ENCODE assay signal across 8 cellular contexts in genomic region chr7:100563809-100564400, GRCh38. TPM values are rescaled to one million over a fixed set of nuclear protein-coding genes. Genes with fewer than 3 reads are reported as not detected.
A peak's percentile ranks its signal among the peaks of the same experiment; 100 is the strongest.
DNase-seq lines count a peak whose midpoint lies in the region; ATAC-seq and TF ChIP-seq lines count a peak whose summit lies in the region.

No MANE protein-coding gene starts in this region.

- ATAC-seq in HG02759 (IDR thresholded peaks at IDR 0.05; ENCODE audit: unreplicated experiment) (peak; percentile 46), omental fat pad (ENCODE audit: low FRiP score) (peak; percentile 74), GM19035 (IDR thresholded peaks at IDR 0.05; ENCODE audit: unreplicated experiment) (no peak)
- peak; percentile 64 for ATAC-seq in activated T-helper 17 cell treated with anti-CD3 and anti-CD28 coated beads, Interleukin-2, amount 50 U/mL, for 72 hours (replicated peaks)

- no peaks in the 10 kb centered on the region for H3K27me3 Mint-ChIP-seq in activated T-helper 17 cell treated with anti-CD3 and anti-CD28 coated beads, Interleukin-2, amount 50 U/mL, for 72 hours
- no peaks in the 10 kb centered on the region for H3K27me3 Mint-ChIP-seq in type B pancreatic cell

- DNase-seq in COLO829 (ENCODE audit: low spot score) (peak; percentile 87), RKO (ENCODE audit: low spot score) (peak; percentile 76), fibroblast of villous mesenchyme (ENCODE audit: low read depth) (peak; percentile 73), omental fat pad (ENCODE audit: low spot score) (peak; percentile 97), type B pancreatic cell (ENCODE audit: extremely low spot score, unreplicated experiment) (peak; percentile 82)

- peaks cover 70% of the 10 kb centered on the region for H3K36me3 Mint-ChIP-seq in activated T-helper 17 cell treated with anti-CD3 and anti-CD28 coated beads, Interleukin-2, amount 50 U/mL, for 72 hours (ENCODE audit: low read depth)
- H3K36me3 Mint-ChIP-seq in type B pancreatic cell: no peaks in the 10 kb centered on the region

- no peak overlapping the region for H3K4me3 Mint-ChIP-seq in activated T-helper 17 cell treated with anti-CD3 and anti-CD28 coated beads, Interleukin-2, amount 50 U/mL, for 72 hours
- no peak overlapping the region for H3K4me3 Mint-ChIP-seq in type B pancreatic cell

- no peak overlapping the region for H3K4me3 ChIP-seq in fibroblast of villous mesenchyme (ENCODE audit: low read depth, low read length)

- H3K27ac Mint-ChIP-seq in activated T-helper 17 cell treated with anti-CD3 and anti-CD28 coated beads, Interleukin-2, amount 50 U/mL, for 72 hours: peak overlapping the region; percentile 75
- peak overlapping the region; percentile 58 for H3K27ac Mint-ChIP-seq in type B pancreatic cell

- H3K9me3 Mint-ChIP-seq in activated T-helper 17 cell treated with anti-CD3 and anti-CD28 coated beads, Interleukin-2, amount 50 U/mL, for 72 hours: no peaks in the 10 kb centered on the region
- H3K9me3 Mint-ChIP-seq in type B pancreatic cell: no peaks in the 10 kb centered on the region

- peaks cover 9% of the 10 kb centered on the region for H3K4me1 Mint-ChIP-seq in activated T-helper 17 cell treated with anti-CD3 and anti-CD28 coated beads, Interleukin-2, amount 50 U/mL, for 72 hours
- peaks cover 18% of the 10 kb centered on the region for H3K4me1 Mint-ChIP-seq in type B pancreatic cell (ENCODE audit: unreplicated experiment)

- TF ChIP-seq CTCF in fibroblast of villous mesenchyme (IDR thresholded peaks at IDR 0.05; ENCODE audit: insufficient read depth, low read depth, low read length) (peak; percentile 99), omental fat pad (IDR thresholded peaks at IDR 0.05) (peak in 2 of 3 donors; percentile 68 to 91), type B pancreatic cell (conservative IDR thresholded peaks at IDR 0.05) (peak; percentile 93)

RNA-seq across cellular contexts. Expression of gene SAP25, which starts 9.8 kb away (rescaled TPM):
- total RNA-seq in activated T-helper 17 cell treated with anti-CD3 and anti-CD28 coated beads, Interleukin-2, amount 50 U/mL, for 72 hours: 10 to 100 TPM in 1 of 2 donors, 1 to 10 TPM in 1; 7.6 to 12.9 TPM
- total RNA-seq in fibroblast of villous mesenchyme (0.32 TPM in 1 of 2 replicates, not detected in the other), omental fat pad (1 to 10 TPM in 3 of 4 donors, not detected in 1; 1.1 to 4.7 (median 1.7) TPM), type B pancreatic cell (ENCODE audit: low replicate concordance) (3.1 and 5.6 TPM in 2 replicates)

RNA-seq across cellular contexts. Expression of gene LRCH4, which starts 22.0 kb away (rescaled TPM):
- 10 to 100 TPM; 81.1 to 96.4 TPM for total RNA-seq in activated T-helper 17 cell treated with anti-CD3 and anti-CD28 coated beads, Interleukin-2, amount 50 U/mL, for 72 hours
- total RNA-seq in fibroblast of villous mesenchyme: 22.5 and 31.9 TPM in 2 replicates
- 100 to 1,000 TPM in 1 of 4 donors, 10 to 100 TPM in 3; 51.8 to 108 (median 55.7) TPM for total RNA-seq in omental fat pad
- total RNA-seq in type B pancreatic cell (ENCODE audit: low replicate concordance): 64.5 and 66.7 TPM in 2 replicates

RNA-seq across cellular contexts. Expression of gene FBXO24, which starts 22.2 kb away (rescaled TPM):
- 1 to 10 TPM; 1.5 to 5.6 TPM for total RNA-seq in activated T-helper 17 cell treated with anti-CD3 and anti-CD28 coated beads, Interleukin-2, amount 50 U/mL, for 72 hours
- total RNA-seq in fibroblast of villous mesenchyme (0.32 and 0.43 TPM in 2 replicates), omental fat pad (under 1 TPM in 1 of 4 donors, not detected in 3; 0.36 TPM), type B pancreatic cell (ENCODE audit: low replicate concordance) (0.76 and 0.77 TPM in 2 replicates)

RNA-seq across cellular contexts. Expression of gene AGFG2, which starts 24.9 kb away (rescaled TPM):
- 10 to 100 TPM; 48.3 to 50.7 TPM for total RNA-seq in activated T-helper 17 cell treated with anti-CD3 and anti-CD28 coated beads, Interleukin-2, amount 50 U/mL, for 72 hours
- total RNA-seq in fibroblast of villous mesenchyme: 7.7 and 19.0 TPM in 2 replicates
- 10 to 100 TPM; 10.6 to 45.0 (median 21.3) TPM for total RNA-seq in omental fat pad
- 16.3 and 21.0 TPM in 2 replicates for total RNA-seq in type B pancreatic cell (ENCODE audit: low replicate concordance)

RNA-seq across cellular contexts. Expression of gene PCOLCE, which starts 38.3 kb away (rescaled TPM):
- 10 to 100 TPM; 10.7 to 22.2 TPM for total RNA-seq in activated T-helper 17 cell treated with anti-CD3 and anti-CD28 coated beads, Interleukin-2, amount 50 U/mL, for 72 hours
- total RNA-seq in fibroblast of villous mesenchyme (124 and 211 TPM in 2 replicates), omental fat pad (10 to 100 TPM; 20.6 to 87.2 (median 40.5) TPM), type B pancreatic cell (ENCODE audit: low replicate concordance) (11.6 and 152 TPM in 2 replicates)
